Comparison of ENCODE assay signal across 1 cellular context in the genomic region with DNA sequence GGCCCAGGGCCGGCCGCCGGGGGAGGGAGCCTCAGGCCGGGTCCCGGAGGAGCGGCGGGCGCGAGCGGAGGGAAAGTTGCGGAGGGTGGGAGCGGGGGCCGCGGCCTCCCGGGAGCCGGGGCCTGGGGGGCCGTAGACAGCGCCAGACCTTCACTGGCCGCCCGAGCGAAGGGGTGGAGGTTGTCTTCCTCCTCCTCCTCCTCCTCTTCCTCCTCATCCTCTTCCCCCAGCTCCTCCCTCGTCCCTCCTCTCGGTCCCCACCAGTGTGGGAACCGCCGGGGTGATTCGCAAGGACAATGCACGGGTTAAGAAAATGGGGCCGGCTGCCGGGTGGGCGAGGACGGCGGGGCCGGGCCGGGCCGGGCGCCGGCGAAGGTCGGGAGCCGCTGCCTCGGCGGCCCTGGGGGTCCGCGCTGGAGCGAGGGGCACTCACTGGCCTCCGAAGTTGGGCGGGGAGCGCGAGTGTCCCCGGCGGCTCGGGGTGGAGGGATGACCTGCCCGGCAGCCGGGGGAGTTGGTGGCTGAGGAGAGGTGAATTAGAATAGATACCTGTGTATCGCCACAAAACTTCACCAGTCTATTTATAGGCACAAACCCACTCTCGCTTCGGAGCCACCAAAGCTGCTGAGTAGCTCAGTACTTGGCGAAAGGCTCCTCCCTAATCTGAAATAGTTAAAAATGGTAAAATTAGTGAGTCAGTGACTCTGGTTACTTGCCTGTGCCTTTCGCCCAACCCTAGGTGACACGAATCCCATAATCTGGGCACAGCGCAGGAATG.
TF ChIP-seq lines count a peak whose summit lies in the region.

No MANE protein-coding gene starts in this region.

TF ChIP-seq in HEK293, 187 proteins besides CTCF, POLR2A, EP300 and RAD21 (continued from another document):
- TF ChIP-seq, protein P1, sequence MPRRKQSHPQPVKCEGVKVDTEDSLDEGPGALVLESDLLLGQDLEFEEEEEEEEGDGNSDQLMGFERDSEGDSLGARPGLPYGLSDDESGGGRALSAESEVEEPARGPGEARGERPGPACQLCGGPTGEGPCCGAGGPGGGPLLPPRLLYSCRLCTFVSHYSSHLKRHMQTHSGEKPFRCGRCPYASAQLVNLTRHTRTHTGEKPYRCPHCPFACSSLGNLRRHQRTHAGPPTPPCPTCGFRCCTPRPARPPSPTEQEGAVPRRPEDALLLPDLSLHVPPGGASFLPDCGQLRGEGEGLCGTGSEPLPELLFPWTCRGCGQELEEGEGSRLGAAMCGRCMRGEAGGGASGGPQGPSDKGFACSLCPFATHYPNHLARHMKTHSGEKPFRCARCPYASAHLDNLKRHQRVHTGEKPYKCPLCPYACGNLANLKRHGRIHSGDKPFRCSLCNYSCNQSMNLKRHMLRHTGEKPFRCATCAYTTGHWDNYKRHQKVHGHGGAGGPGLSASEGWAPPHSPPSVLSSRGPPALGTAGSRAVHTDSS (tag by site-specific recombination; IDR thresholded peaks at IDR 0.05) = peak; percentile 99
- no peak for TF ChIP-seq ZNF501 (tag by site-specific recombination; IDR thresholded peaks at IDR 0.05)
- peak; percentile 71 for TF ChIP-seq PRDM1 (tag by site-specific recombination; IDR thresholded peaks at IDR 0.05)
- TF ChIP-seq ZFHX2 (tag by site-specific recombination; conservative IDR thresholded peaks at IDR 0.05) = peak; percentile 74
- 0 out of 2 replicates have a peak, but pooled peaks have one; percentile 3 for TF ChIP-seq GLIS1 (tag by site-specific recombination; IDR thresholded peaks at IDR 0.05)
- 0 out of 2 replicates have a peak, but pooled peaks have one; percentile 45 for TF ChIP-seq ZNF561 (tag by site-specific recombination; IDR thresholded peaks at IDR 0.05; ENCODE audit: borderline replicate concordance)
- TF ChIP-seq EGR2 (tag by site-specific recombination; IDR thresholded peaks at IDR 0.05; ENCODE audit: low read depth) = peak; percentile 87
- 0 out of 2 replicates have a peak, but pooled peaks have one; percentile 42 for TF ChIP-seq KLF8 (tag by site-specific recombination; IDR thresholded peaks at IDR 0.05)
